ENCODE assay signal across 8 cellular contexts in the genomic region with DNA sequence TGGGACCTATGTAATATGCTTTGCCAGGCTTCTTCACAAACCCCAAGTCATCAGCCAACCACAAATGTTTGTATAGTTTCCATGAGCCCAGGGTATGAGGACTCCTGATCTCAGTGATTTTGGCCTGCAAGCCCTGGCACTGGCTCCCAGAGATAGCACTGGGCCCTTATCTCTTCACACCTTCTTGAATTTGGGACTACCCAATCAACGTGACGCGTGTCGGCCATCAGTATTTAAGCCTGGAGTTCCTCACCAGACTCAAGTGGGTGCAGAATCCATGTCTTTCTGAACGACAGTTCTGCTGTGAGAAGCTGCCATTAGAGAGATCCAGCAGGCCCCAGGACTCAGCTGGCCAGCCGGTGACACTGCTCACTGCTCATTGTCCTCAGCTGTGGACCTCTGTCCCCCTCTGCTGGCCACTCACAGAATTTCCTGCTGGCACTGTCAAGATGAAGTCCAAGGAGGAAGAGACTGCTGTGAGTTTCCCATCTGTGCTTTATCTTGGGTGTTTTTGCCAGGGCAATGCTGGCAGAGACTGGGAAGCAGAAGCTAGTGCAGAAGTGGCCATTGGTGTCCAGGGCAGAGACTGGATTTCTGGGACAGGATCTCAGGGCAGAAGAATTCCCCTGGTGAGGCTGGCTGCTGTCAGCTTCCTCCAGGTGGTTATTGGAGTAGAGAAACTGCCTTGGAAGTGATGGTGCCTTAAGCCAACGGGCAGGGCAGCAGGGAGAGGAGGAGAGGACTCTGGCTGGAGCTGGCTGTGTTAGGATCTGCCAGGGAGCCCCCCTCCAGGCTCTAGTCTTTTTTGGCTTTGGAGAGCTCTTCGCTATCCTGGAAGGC. TPM values are rescaled to one million over a fixed set of nuclear protein-coding genes. Genes with fewer than 3 reads are reported as not detected.
DNase-seq lines count a peak whose midpoint lies in the region; ATAC-seq, FAIRE-seq and TF ChIP-seq lines count a peak whose summit lies in the region.

No MANE protein-coding gene starts in this region.

- no peak overlapping the region for H3K23ac ChIP-seq in H1 (ENCODE audit: insufficient read length)

- no peak overlapping the region for H2AFZ ChIP-seq in H1 (ENCODE audit: low read length)

- in situ Hi-C loops in G401 (cut with HindIII; ENCODE audit: low sequenced_read_pairs) = no loop called here

- H2BK20ac ChIP-seq in H1 (ENCODE audit: low read length) = no peak overlapping the region; the same call in 1 of the 2 replicates

- no peaks in the 10 kb centered on the region for H3K79me1 ChIP-seq in H1 (ENCODE audit: low read depth, low read length)

- H3K18ac ChIP-seq in H1 (ENCODE audit: extremely low read depth, low read length) = no peak overlapping the region

- H2BK5ac ChIP-seq in H1 (ENCODE audit: low read depth, low read length) = no peak overlapping the region; the same call in 1 of the 2 replicates

- DNase-seq in G401 (ENCODE audit: low spot score) = peak; percentile 98
- peak; percentile 74 for DNase-seq in HT1080 (ENCODE audit: low read depth)
- peak; percentile 54 to 81 for DNase-seq in NOMO-1 (lab: John Stamatoyannopoulos, UW; ENCODE audit: unreplicated experiment in 2 of 2)
- DNase-seq in activated CD8-positive, alpha-beta memory T cell treated with anti-CD3 and anti-CD28 coated beads for 4 hours (ENCODE audit: low read depth in 2 of 2) = peak; percentile 64 to 71
- DNase-seq in H1 (ENCODE audit: low read depth in 1 of 2, low spot score in 2 of 2) = peak; percentile 61 to 95
- DNase-seq in midbrain (lab: John Stamatoyannopoulos, UW) = peak; percentile 95
- peak; percentile 63 to 69 for DNase-seq in stimulated activated CD8-positive, alpha-beta memory T cell treated with anti-CD3 and anti-CD28 coated beads, Interleukin-2, amount 100 ng/mL, for 1 hour (ENCODE audit: low read depth in 2 of 2)

- H3K79me2 ChIP-seq in H1 (ENCODE audit: control insufficient read depth in 1 of 2, insufficient read depth in 2 of 2, low read length in 2 of 2) = no peaks in the 10 kb centered on the region

- POLR2A ChIA-PET in H1 (lab: Charles Lee; ENCODE audit: partially characterized antibody) = interaction anchor here (0.7 to 1.4 kb wide), 8 partner anchors 11 to 133 kb away, joined by 3 to 5 read pairs (median 3); partner anchors contain the start of gene TMCC2

- TF ChIP-seq POLR2A in H1 (IDR thresholded peaks at IDR 0.05; ENCODE audit: control extremely low read depth in 1 of 2, low read depth in 2 of 2, low read length in 2 of 2) = no peak

- peak; percentile 100 for TF ChIP-seq RAD21 in H1 (IDR thresholded peaks at IDR 0.05 in 1 of 2, conservative IDR thresholded peaks at IDR 0.05 in 1 of 2; ENCODE audit: low read depth in 2 of 2, low read length in 2 of 2)

- FAIRE-seq in H1 (lab: Jason Lieb, UNC) = peak; percentile 86

- no peak overlapping the region for H3K9ac ChIP-seq in H1 (replicated peaks in 1 of 4; ENCODE audit: extremely low read depth in 1 of 4, low read depth in 3 of 4, low read length in 3 of 4)

- H2BK12ac ChIP-seq in H1 (ENCODE audit: low read depth, low read length) = no peak overlapping the region

- H2AK5ac ChIP-seq in H1 (ENCODE audit: low read depth, low read length) = no peak overlapping the region

- H3K27ac ChIP-seq in H1 (ENCODE audit: low read depth, low read length) = no peak overlapping the region

- no peak overlapping the region for H4K8ac ChIP-seq in H1 (ENCODE audit: extremely low read depth, insufficient read depth, low read length)

- peak overlapping the region; percentile 29; the same call in 1 of the 2 replicates for H2BK15ac ChIP-seq in H1 (ENCODE audit: low read length)

- H3K27me3 ChIP-seq in H1 (replicated peaks in 1 of 4; ENCODE audit: control insufficient read depth in 3 of 4, extremely low read depth in 1 of 4, insufficient read depth in 3 of 4, low read length in 3 of 4) = no peaks in the 10 kb centered on the region

- H3K4me2 ChIP-seq in H1 (ENCODE audit: insufficient read depth in 1 of 2, low read depth in 2 of 2, low read length in 2 of 2) = no peak overlapping the region

- H3K14ac ChIP-seq in H1 (ENCODE audit: insufficient read length) = no peak overlapping the region

- H4K5ac ChIP-seq in H1 (ENCODE audit: insufficient read length, low read depth, low read length) = no peak overlapping the region

- no peak overlapping the region for H3K4ac ChIP-seq in H1 (replicated peaks; ENCODE audit: insufficient read length, low read depth, low read length)

- H3K36me3 ChIP-seq in H1 (ENCODE audit: control insufficient read depth in 2 of 4, insufficient read depth in 4 of 4, low read length in 3 of 4) = no peaks in the 10 kb centered on the region

- H4K91ac ChIP-seq in H1 (replicated peaks; ENCODE audit: insufficient read length, low read length) = no peak overlapping the region

- H3K4me1 ChIP-seq in H1 (replicated peaks in 1 of 4; ENCODE audit: control insufficient read depth in 3 of 4, insufficient read depth in 4 of 4, low read length in 3 of 4) = peaks cover 3 to 7% (median 4%) of the 10 kb centered on the region in 4 experiments; a peak in 4 of 7 replicates

- H3K56ac ChIP-seq in H1 (replicated peaks; ENCODE audit: insufficient read length, low read depth, low read length) = no peak overlapping the region

- peak; percentile 93 to 98 (median 98) for TF ChIP-seq CTCF in H1 (IDR thresholded peaks at IDR 0.05; ENCODE audit: control extremely low read depth in 1 of 3, insufficient read depth in 1 of 3, low read depth in 1 of 3, low read length in 3 of 3)

- no peak overlapping the region for H3K4me3 ChIP-seq in H1 (ENCODE audit: extremely low read depth in 1 of 4, insufficient read depth in 2 of 4, low read depth in 3 of 4, low read length in 4 of 4)

- CTCF ChIA-PET in H1 (lab: Charles Lee; ENCODE audit: partially characterized antibody) = interaction anchor here (0.6 to 42.6 kb wide), 63 partner anchors 4 to 1384 kb away, joined by 3 to 2424 read pairs (median 6); partner anchors contain the start of genes KLHDC8A, NUAK2, RBBP5 and TMCC2

- H4K20me1 ChIP-seq in H1 (replicated peaks in 1 of 2; ENCODE audit: control insufficient read depth in 1 of 2, insufficient read depth in 2 of 2, low read length in 2 of 2) = no peaks in the 10 kb centered on the region

- H3K9me3 ChIP-seq in H1 (ENCODE audit: insufficient read depth in 2 of 2, low read depth in 1 of 2, low read length in 1 of 2) = no peaks in the 10 kb centered on the region

- no peak overlapping the region for H2BK120ac ChIP-seq in H1 (replicated peaks; ENCODE audit: low read depth, low read length)

- ATAC-seq in HG03135 (IDR thresholded peaks at IDR 0.05; ENCODE audit: unreplicated experiment) = no peak

- no peak for TF ChIP-seq EP300 in H1 (IDR thresholded peaks at IDR 0.05; ENCODE audit: borderline replicate concordance in 1 of 2, low read depth in 2 of 2, low read length in 2 of 2)

- WGBS in H1 (ENCODE audit: extremely low coverage in 1 of 2, insufficient coverage in 1 of 2, insufficient read length in 1 of 2, insufficient replicate concordance in 2 of 2, low coverage in 1 of 2, low lambda C conversion rate in 2 of 2, missing lambda C conversion rate in 1 of 2), 2 experiments = 63% methylated on average over 8 of the region's 8 CpGs; no CpG with 5 or more reads in 1 of the 2 experiments

- H3K23me2 ChIP-seq in H1 (ENCODE audit: low read depth, low read length) = no peaks in the 10 kb centered on the region

TF ChIP-seq in H1, 55 proteins besides CTCF, POLR2A, EP300 and RAD21 (continues in another document):
- no peak for TF ChIP-seq JUND (IDR thresholded peaks at IDR 0.05; ENCODE audit: low read length)
- no peak for TF ChIP-seq KDM4A (IDR thresholded peaks at IDR 0.05; ENCODE audit: low read depth, low read length, severe bottlenecking)
- no peak for TF ChIP-seq SIX5 (IDR thresholded peaks at IDR 0.05; ENCODE audit: low read depth, low read length)
- TF ChIP-seq TAF1 (IDR thresholded peaks at IDR 0.05; ENCODE audit: low read depth, low read length) = no peak
- no peak for TF ChIP-seq TEAD4 (IDR thresholded peaks at IDR 0.05; ENCODE audit: low read depth, low read length)
- TF ChIP-seq YY1 (IDR thresholded peaks at IDR 0.05; ENCODE audit: low read depth, low read length) = 0 out of 2 replicates have a peak, but pooled peaks have one; percentile 50
- no peak; the same call in 1 of the 2 replicates for TF ChIP-seq GABPA (IDR thresholded peaks at IDR 0.05; ENCODE audit: borderline replicate concordance, insufficient read depth, low read length)
- no peak for TF ChIP-seq NANOG (IDR thresholded peaks at IDR 0.05; ENCODE audit: insufficient read depth, low read depth, low read length, poor library complexity, severe bottlenecking)
- TF ChIP-seq SIN3A (conservative IDR thresholded peaks at IDR 0.05 in 1 of 2, IDR thresholded peaks at IDR 0.05 in 1 of 2; ENCODE audit: low read depth in 1 of 2, low read length in 2 of 2) = peak; percentile 80 to 92; a peak in 2 of 4 replicates

RNA-seq across cellular contexts. Expression of gene TMCC2, which starts 28.4 kb away (rescaled TPM):
- 5.4 and 6.2 TPM in 2 replicates for total RNA-seq in G401 (2014; rRNA removed; shearing (Covaris generic))
- total RNA-seq in HT1080 (2014; rRNA removed; shearing (Covaris generic)) = 1.5 and 2.3 TPM in 2 replicates
- 1.9 and 2.3 TPM in 2 replicates for polyA plus RNA-seq in HT1080 (2015; cell fraction: cytosol; rRNA removed)
- polyA plus RNA-seq in HT1080 (2015; cell fraction: nucleus; rRNA removed) = 1.6 and 1.8 TPM in 2 replicates
- total RNA-seq in H1 (2021; fragmentation: NEBNext Ultra II Directional; extraction: Animal tissue kit (Norgen Biotek cat#: 25700)) = 6.7 and 7.2 TPM in 2 replicates
- 6.8 and 9.7 TPM in 2 replicates for polyA plus RNA-seq in H1 (2011; rRNA removed)
- polyA plus RNA-seq in H1 (2011; cell fraction: cytosol; rRNA removed) = 6.6 TPM
- polyA plus RNA-seq in H1 (2011; cell fraction: nucleus; rRNA removed) = 9.2 TPM
- polyA plus RNA-seq in H1 (2012, experiment 1 of 2) = 5.5 to 7.3 TPM (median 6.5 TPM) in 4 replicates
- polyA plus RNA-seq in H1 (2012, experiment 2 of 2) = 5.1 TPM
- polyA plus RNA-seq in H1 (2013, experiment 1 of 2) = 4.1 TPM
- 3.9 TPM for polyA plus RNA-seq in H1 (2013, experiment 2 of 2)
- polyA minus RNA-seq in H1 (2011; rRNA and poly(A)+ RNA removed) = 7.0 and 7.5 TPM in 2 replicates
- 8.9 TPM for polyA minus RNA-seq in H1 (2011; cell fraction: cytosol; rRNA and poly(A)+ RNA removed)
- polyA minus RNA-seq in H1 (2011; cell fraction: nucleus; rRNA and poly(A)+ RNA removed) = 6.3 TPM

RNA-seq across cellular contexts. Expression of gene DSTYK, which starts 44.7 kb away (rescaled TPM):
- 5.5 and 8.6 TPM in 2 replicates for total RNA-seq in G401 (2014; rRNA removed; shearing (Covaris generic))
- total RNA-seq in HT1080 (2014; rRNA removed; shearing (Covaris generic)) = 4.6 and 5.1 TPM in 2 replicates
- polyA plus RNA-seq in HT1080 (2015; cell fraction: cytosol; rRNA removed) = 6.1 and 7.3 TPM in 2 replicates
- polyA plus RNA-seq in HT1080 (2015; cell fraction: nucleus; rRNA removed) = 6.4 and 6.8 TPM in 2 replicates
- 7.9 and 8.5 TPM in 2 replicates for total RNA-seq in H1 (2021; fragmentation: NEBNext Ultra II Directional; extraction: Animal tissue kit (Norgen Biotek cat#: 25700))
- 2.4 and 2.7 TPM in 2 replicates for polyA plus RNA-seq in H1 (2011; rRNA removed)
- polyA plus RNA-seq in H1 (2011; cell fraction: cytosol; rRNA removed) = 4.0 TPM
- 2.9 TPM for polyA plus RNA-seq in H1 (2011; cell fraction: nucleus; rRNA removed)
- polyA plus RNA-seq in H1 (2012, experiment 1 of 2) = 4.9 to 6.2 TPM (median 6.1 TPM) in 4 replicates
- polyA plus RNA-seq in H1 (2012, experiment 2 of 2) = 0.60 TPM
- polyA plus RNA-seq in H1 (2013, experiment 1 of 2) = 3.9 TPM
- polyA plus RNA-seq in H1 (2013, experiment 2 of 2) = 3.8 TPM
- 11.9 and 16.2 TPM in 2 replicates for polyA minus RNA-seq in H1 (2011; rRNA and poly(A)+ RNA removed)
- 5.3 TPM for polyA minus RNA-seq in H1 (2011; cell fraction: cytosol; rRNA and poly(A)+ RNA removed)
- 8.0 TPM for polyA minus RNA-seq in H1 (2011; cell fraction: nucleus; rRNA and poly(A)+ RNA removed)
